Comparison of ENCODE assay signal across 9 cellular contexts in the genomic region with DNA sequence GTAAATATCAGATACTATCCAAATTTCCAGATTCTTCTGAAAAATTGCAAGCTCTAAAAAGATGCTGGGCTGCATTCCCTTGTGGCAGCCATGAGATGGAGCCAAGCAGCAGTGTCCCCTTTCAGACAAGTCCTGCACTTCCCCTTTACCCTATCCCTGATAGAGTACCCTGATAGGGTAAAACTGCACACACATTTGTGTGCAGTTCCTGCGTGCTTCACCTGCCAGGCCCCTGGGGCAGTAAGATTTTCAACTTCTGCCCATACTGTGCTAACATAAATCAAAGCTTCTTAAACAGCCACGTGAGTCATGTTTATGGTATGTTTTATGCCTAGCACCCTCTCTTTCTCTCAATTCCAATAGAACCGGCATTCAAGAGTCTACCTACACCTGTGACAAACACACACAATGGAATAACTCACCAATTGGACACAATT. TPM values are rescaled to one million over a fixed set of nuclear protein-coding genes. Genes with fewer than 3 reads are reported as not detected.
DNase-seq lines count a peak whose midpoint lies in the region; ATAC-seq and TF ChIP-seq lines count a peak whose summit lies in the region.
"Had no signal": no experiment of that assay in that cellular context is flagged by ENCODE, and none has a peak within 500 bp of the region (broad histone marks: within the 10 kb centered on the region; RNA-seq: fewer than 3 reads in every experiment).

No MANE protein-coding gene starts in this region.

- H3K27me3 ChIP-seq in GM23338 (ENCODE audit: insufficient read depth) = no peaks in the 10 kb centered on the region
- no peaks in the 10 kb centered on the region for H3K27me3 ChIP-seq in OCI-LY1 (ENCODE audit: insufficient read depth, low read length)
- no peaks in the 10 kb centered on the region for H3K27me3 ChIP-seq in fibroblast of lung (ENCODE audit: control insufficient read depth, insufficient read depth, low read length)
- no peaks in the 10 kb centered on the region for H3K27me3 ChIP-seq in skeletal muscle satellite cell (ENCODE audit: control insufficient read depth, insufficient read depth, low read length)

- no peak overlapping the region for H3K4me3 Mint-ChIP-seq in GM23338

- H3K9me2 ChIP-seq in GM23338 (ENCODE audit: insufficient read depth) (no peaks in the 10 kb centered on the region), OCI-LY1 (ENCODE audit: low read depth, low read length) (no peaks in the 10 kb centered on the region)

- H3K9ac ChIP-seq in OCI-LY1 (ENCODE audit: low read length) = no peak overlapping the region
- no peak overlapping the region for H3K9ac ChIP-seq in fibroblast of lung (ENCODE audit: insufficient read depth, low read length)
- no peak overlapping the region for H3K9ac ChIP-seq in skeletal muscle satellite cell (ENCODE audit: low read depth, low read length)

- H3K4me1 ChIP-seq in GM23338 (ENCODE audit: insufficient read depth) (no peaks in the 10 kb centered on the region), OCI-LY1 (ENCODE audit: insufficient read depth, low read length, severe bottlenecking) (no peaks in the 10 kb centered on the region), fibroblast of lung (ENCODE audit: control insufficient read depth, extremely low read depth, insufficient read depth, low read length) (peaks cover 3% of the 10 kb centered on the region), skeletal muscle satellite cell (ENCODE audit: control insufficient read depth, insufficient read depth, low read length) (peaks cover 46% of the 10 kb centered on the region)

- no peaks in the 10 kb centered on the region for H3F3A ChIP-seq in GM23338 (replicated peaks; ENCODE audit: low read depth)
- no peaks in the 10 kb centered on the region for H3F3A ChIP-seq in OCI-LY1 (ENCODE audit: insufficient read depth, low read length)

- DNase-seq in GM23338 (ENCODE audit: low spot score) = peak; percentile 48
- peak; percentile 63 to 77 for DNase-seq in fibroblast of lung (ENCODE audit: low read depth in 2 of 2)
- DNase-seq in UCSD-AML1 (lab: John Stamatoyannopoulos, UW; ENCODE audit: unreplicated experiment) = no peak
- no peak for DNase-seq in NCI-H446 treated with DMSO at 0.1 percent for 48 hours (lab: John Stamatoyannopoulos, UW)
- DNase-seq in kidney glomerular epithelial cell (lab: John Stamatoyannopoulos, UW) = no peak

- peak; percentile 90 for ATAC-seq in GM23338
- ATAC-seq in HG03196 (IDR thresholded peaks at IDR 0.05; ENCODE audit: unreplicated experiment) = no peak

- H3K4me2 ChIP-seq in GM23338 (no peak overlapping the region), OCI-LY1 (ENCODE audit: low read length) (no peak overlapping the region), fibroblast of lung (ENCODE audit: extremely low read depth, insufficient read depth, low read length) (no peak overlapping the region), skeletal muscle satellite cell (ENCODE audit: low read length) (peak overlapping the region; percentile 0)

- H3K4me3 ChIP-seq in GM23338 = no peak overlapping the region
- no peak overlapping the region for H3K4me3 ChIP-seq in OCI-LY1 (ENCODE audit: low read depth, low read length, poor library complexity, severe bottlenecking)
- no peak overlapping the region for H3K4me3 ChIP-seq in fibroblast of lung (replicated peaks in 1 of 4; ENCODE audit: control extremely low read depth in 1 of 4, insufficient read depth in 1 of 4, low read depth in 3 of 4, low read length in 4 of 4)
- no peak overlapping the region for H3K4me3 ChIP-seq in skeletal muscle satellite cell (ENCODE audit: low read length)

- no peaks in the 10 kb centered on the region for H3K36me3 ChIP-seq in GM23338 (ENCODE audit: insufficient read depth)
- no peaks in the 10 kb centered on the region for H3K36me3 ChIP-seq in OCI-LY1 (ENCODE audit: insufficient read depth, low read length)
- H3K36me3 ChIP-seq in fibroblast of lung (ENCODE audit: control insufficient read depth, insufficient read depth, low read length) = no peaks in the 10 kb centered on the region
- no peaks in the 10 kb centered on the region for H3K36me3 ChIP-seq in skeletal muscle satellite cell (ENCODE audit: insufficient read depth, low read length)
- H3K36me3 ChIP-seq: neutrophil had no signal

- TF ChIP-seq CTCF in GM23338 (conservative IDR thresholded peaks at IDR 0.05; ENCODE audit: low read depth in 2 of 2) = peak; percentile 61 to 75
- peak; percentile 20; the same call in 1 of the 2 replicates for TF ChIP-seq CTCF in OCI-LY1 (IDR thresholded peaks at IDR 0.05; ENCODE audit: low read length)
- peak; percentile 54 to 73 for TF ChIP-seq CTCF in fibroblast of lung (conservative IDR thresholded peaks at IDR 0.05 in 1 of 2, IDR thresholded peaks at IDR 0.05 in 1 of 2; ENCODE audit: low read depth in 1 of 2, low read length in 2 of 2)

- H3K27ac Mint-ChIP-seq in GM23338 = no peak overlapping the region

- H3K9me3 ChIP-seq in OCI-LY1 (ENCODE audit: low read length) = no peaks in the 10 kb centered on the region
- H3K9me3 ChIP-seq in fibroblast of lung (ENCODE audit: control insufficient read depth, insufficient read depth, low read depth, low read length) = no peaks in the 10 kb centered on the region
- no peaks in the 10 kb centered on the region for H3K9me3 ChIP-seq in skeletal muscle satellite cell (replicated peaks; ENCODE audit: low read length)
- H3K9me3 ChIP-seq: neutrophil had no signal

- H3K79me2 ChIP-seq in GM23338 (replicated peaks; ENCODE audit: insufficient read depth) = no peaks in the 10 kb centered on the region
- H3K79me2 ChIP-seq in OCI-LY1 (ENCODE audit: insufficient read depth, low read length) = no peaks in the 10 kb centered on the region
- H3K79me2 ChIP-seq in fibroblast of lung (ENCODE audit: control insufficient read depth, insufficient read depth, low read length) = no peaks in the 10 kb centered on the region

- H3K27ac ChIP-seq in GM23338 (ENCODE audit: low read depth) = no peak overlapping the region
- no peak overlapping the region for H3K27ac ChIP-seq in OCI-LY1 (ENCODE audit: low read depth, low read length, poor library complexity, severe bottlenecking)
- H3K27ac ChIP-seq in fibroblast of lung (ENCODE audit: insufficient read depth, low read length) = no peak overlapping the region
- H3K27ac ChIP-seq: neutrophil had no signal

- H2AFZ ChIP-seq in GM23338 = no peak overlapping the region
- no peak overlapping the region for H2AFZ ChIP-seq in OCI-LY1 (ENCODE audit: low read length)
- H2AFZ ChIP-seq in fibroblast of lung (ENCODE audit: low read length) = no peak overlapping the region

- H3K36me3 Mint-ChIP-seq in GM23338 (ENCODE audit: low read depth) = no peaks in the 10 kb centered on the region

- peaks cover 2% of the 10 kb centered on the region; the same call in 1 of the 3 replicates for H3K4me1 Mint-ChIP-seq in GM23338

- H3K9me3 Mint-ChIP-seq in GM23338 = no peaks in the 10 kb centered on the region

- no peaks in the 10 kb centered on the region for H3K27me3 Mint-ChIP-seq in GM23338 (ENCODE audit: insufficient read depth, low read depth, poor library complexity)

- H4K20me1 ChIP-seq in GM23338 (replicated peaks; ENCODE audit: insufficient read depth) (no peaks in the 10 kb centered on the region), OCI-LY1 (ENCODE audit: insufficient read depth, low read length) (no peaks in the 10 kb centered on the region), fibroblast of lung (ENCODE audit: control insufficient read depth, extremely low read depth, insufficient read depth, low read length) (no peaks in the 10 kb centered on the region)

TF ChIP-seq in GM23338, 12 proteins besides CTCF, POLR2A, EP300 and RAD21 (continues in another document):
- TF ChIP-seq EZH2 (IDR thresholded peaks at IDR 0.05; ENCODE audit: low read depth, unreplicated experiment) = no peak
- TF ChIP-seq NANOG (IDR thresholded peaks at IDR 0.05; ENCODE audit: borderline replicate concordance) = no peak
- no peak for TF ChIP-seq ZNF114 (CRISPR knock-in tag; IDR thresholded peaks at IDR 0.05)
- TF ChIP-seq EZH2phosphoT487 (IDR thresholded peaks at IDR 0.05; ENCODE audit: unreplicated experiment) = no peak
- TF ChIP-seq STAT1 (IDR thresholded peaks at IDR 0.05; ENCODE audit: unreplicated experiment) = no peak
- TF ChIP-seq, protein P1, sequence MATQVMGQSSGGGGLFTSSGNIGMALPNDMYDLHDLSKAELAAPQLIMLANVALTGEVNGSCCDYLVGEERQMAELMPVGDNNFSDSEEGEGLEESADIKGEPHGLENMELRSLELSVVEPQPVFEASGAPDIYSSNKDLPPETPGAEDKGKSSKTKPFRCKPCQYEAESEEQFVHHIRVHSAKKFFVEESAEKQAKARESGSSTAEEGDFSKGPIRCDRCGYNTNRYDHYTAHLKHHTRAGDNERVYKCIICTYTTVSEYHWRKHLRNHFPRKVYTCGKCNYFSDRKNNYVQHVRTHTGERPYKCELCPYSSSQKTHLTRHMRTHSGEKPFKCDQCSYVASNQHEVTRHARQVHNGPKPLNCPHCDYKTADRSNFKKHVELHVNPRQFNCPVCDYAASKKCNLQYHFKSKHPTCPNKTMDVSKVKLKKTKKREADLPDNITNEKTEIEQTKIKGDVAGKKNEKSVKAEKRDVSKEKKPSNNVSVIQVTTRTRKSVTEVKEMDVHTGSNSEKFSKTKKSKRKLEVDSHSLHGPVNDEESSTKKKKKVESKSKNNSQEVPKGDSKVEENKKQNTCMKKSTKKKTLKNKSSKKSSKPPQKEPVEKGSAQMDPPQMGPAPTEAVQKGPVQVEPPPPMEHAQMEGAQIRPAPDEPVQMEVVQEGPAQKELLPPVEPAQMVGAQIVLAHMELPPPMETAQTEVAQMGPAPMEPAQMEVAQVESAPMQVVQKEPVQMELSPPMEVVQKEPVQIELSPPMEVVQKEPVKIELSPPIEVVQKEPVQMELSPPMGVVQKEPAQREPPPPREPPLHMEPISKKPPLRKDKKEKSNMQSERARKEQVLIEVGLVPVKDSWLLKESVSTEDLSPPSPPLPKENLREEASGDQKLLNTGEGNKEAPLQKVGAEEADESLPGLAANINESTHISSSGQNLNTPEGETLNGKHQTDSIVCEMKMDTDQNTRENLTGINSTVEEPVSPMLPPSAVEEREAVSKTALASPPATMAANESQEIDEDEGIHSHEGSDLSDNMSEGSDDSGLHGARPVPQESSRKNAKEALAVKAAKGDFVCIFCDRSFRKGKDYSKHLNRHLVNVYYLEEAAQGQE (IDR thresholded peaks at IDR 0.05; ENCODE audit: unreplicated experiment) = no peak

RNA-seq across cellular contexts. Expression of a gene that starts 52.2 kb away (rescaled TPM):
- total RNA-seq in GM23338 (2014; rRNA removed; shearing (Covaris generic)) = 2.7 TPM in 2 replicates
- polyA plus RNA-seq in GM23338 (2016; fragmentation: Nextera tagmentation; extraction: Ambion mirVana) (2.7 and 3.2 TPM in 2 replicates), fibroblast of lung (18.3 and 23.5 TPM in 2 replicates)
- total RNA-seq in fibroblast of lung = 27.7 and 32.7 TPM in 2 replicates
- polyA plus RNA-seq in fibroblast of lung (2012) = 13.2 and 14.9 TPM in 2 replicates
- 1.4 and 4.3 TPM in 2 replicates for polyA minus RNA-seq in fibroblast of lung (ENCODE audit: low replicate concordance)
- 17.9 and 20.3 TPM in 2 replicates for total RNA-seq in skeletal muscle satellite cell (2012; rRNA removed)

Comparison
In these comparisons a context has a peak if more than half of its experiments do, and no peak if none do; other contexts are left out.
1. DNase-seq: peak in GM23338 (single experiment) and fibroblast of lung (2 of 2); none in UCSD-AML1 (single experiment), NCI-H446 treated with DMSO at 0.1 percent for 48 hours (single experiment) and kidney glomerular epithelial cell (single experiment).
2. Peak in every context shown above with its lines, with median percentiles within 50 percentile points of each other: CTCF ChIP-seq.